In the genomic region with DNA sequence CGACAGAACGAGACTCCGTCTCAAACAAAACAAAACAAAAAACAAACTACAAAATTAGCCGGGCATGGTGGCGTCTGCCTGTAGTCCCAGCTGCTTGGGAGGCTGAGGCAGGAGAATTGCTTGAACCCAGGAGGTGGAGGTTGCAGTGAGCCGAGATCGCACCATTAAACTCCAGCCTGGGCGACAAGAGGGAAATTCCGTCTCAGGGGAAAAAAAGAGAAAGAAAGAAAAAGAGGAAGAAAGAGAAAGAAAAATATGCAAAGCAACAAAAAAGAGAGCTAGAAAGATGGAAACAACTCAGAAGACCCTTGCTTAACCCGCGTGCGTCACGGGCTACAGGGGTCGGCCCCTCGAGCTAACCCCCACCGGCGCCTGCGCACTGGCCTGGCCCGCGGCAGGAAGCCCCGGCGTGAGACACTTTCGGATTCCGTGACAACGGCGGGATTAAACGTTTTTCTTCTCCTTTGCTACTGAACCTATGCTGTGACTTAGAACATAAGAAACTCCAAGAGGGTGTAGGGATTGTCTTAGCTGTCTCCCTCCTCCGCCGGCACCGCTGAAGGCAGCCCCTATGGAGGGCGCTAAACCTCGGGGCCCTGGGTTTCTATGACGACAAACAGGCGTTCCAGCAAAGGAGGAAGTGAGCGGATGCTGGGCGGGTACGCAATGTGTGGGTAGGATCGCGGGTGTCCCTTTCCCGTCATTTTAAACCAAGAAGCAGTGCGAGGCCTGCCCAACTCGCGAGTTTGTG, we compare ENCODE assay signal across 8 cellular contexts. TPM values are rescaled to one million over a fixed set of nuclear protein-coding genes. Genes with fewer than 3 reads are reported as not detected.
DNase-seq lines count a peak whose midpoint lies in the region; ATAC-seq and TF ChIP-seq lines count a peak whose summit lies in the region.

A gene with protein sequence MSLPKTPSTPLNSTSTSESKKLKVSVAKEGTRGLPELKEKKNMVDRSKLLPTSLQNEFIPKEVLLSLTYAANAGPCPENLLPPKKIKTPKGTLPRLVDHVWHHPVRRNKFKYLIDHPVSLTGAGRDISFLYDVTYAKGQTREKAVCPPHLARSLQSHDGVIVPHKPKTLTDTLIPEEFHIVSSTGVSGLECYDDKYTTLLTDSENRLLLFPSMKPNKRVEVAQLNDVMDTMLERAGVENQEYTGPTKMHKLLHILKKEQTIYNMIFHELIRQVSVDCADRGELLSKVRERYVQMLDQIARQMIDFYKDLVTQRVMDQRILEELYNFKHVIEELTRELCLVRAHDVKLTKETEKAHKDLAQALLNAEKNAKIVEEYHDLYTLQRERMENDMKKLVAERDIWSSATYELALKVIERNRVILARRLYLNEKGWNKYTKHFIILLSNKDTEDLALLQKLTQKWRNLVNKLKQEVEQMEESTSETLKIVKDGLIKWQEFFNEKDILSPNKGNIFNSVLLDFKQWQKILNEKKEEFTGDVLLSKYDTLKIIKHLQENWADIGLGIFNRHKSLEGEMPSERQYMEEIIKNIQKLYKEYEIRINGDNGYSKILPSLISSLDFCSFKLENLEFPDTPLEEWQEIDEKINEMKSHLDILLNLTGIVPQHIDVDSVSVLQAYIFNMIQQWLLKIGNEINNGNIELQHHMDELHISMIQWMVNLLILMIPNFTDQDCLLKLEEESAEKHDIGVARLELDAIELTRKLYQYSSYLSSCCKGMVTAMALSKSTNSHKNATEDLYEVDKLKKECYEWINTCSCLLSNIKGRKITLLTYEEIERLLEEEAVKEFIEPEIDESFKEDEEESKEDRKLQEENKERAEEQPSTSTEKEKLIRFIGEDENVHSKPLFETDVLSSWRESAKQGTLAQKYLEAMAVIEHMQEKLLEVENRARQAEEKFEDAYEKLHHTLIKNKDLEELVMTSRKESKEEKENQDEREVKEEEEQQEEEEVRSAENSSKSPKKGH (plus strand): TSS at position 630 of the 751 bp plus-strand sequence. CDS start 539 bp downstream, outside the sequence.

- CTCF ChIA-PET in RWPE1 (lab: Yijun Ruan, JAX), result interaction anchor here (0.6 kb wide), 2 partner anchors 114 to 1386 kb away, joined by 3 to 4 read pairs; no protein-coding TSS in a partner anchor

- no peaks in the 10 kb centered on the region for H3K36me3 Mint-ChIP-seq in nephron progenitor cell (ENCODE audit: low read depth)

- POLR2A ChIA-PET in RWPE1 (lab: Yijun Ruan, JAX; ENCODE audit: low non-redundant PET), result interaction anchor here (0.5 kb wide), 1 partner anchor 16 kb away, joined by 12 read pairs; no protein-coding TSS in a partner anchor

- peaks cover 14% of the 10 kb centered on the region for H3K4me1 Mint-ChIP-seq in nephron progenitor cell
- H3K4me1 Mint-ChIP-seq in stimulated activated naive CD8-positive, alpha-beta T cell treated with anti-CD3 and anti-CD28 coated beads, Interleukin-15, amount 100 ng/mL, for 72 hours, result no peaks in the 10 kb centered on the region

- peak within 1 kb of the TSS; percentile 95 for H3K4me3 Mint-ChIP-seq in nephron progenitor cell
- peak within 1 kb of the TSS; percentile 83 to 90 for H3K4me3 Mint-ChIP-seq in stimulated activated naive CD8-positive, alpha-beta T cell treated with anti-CD3 and anti-CD28 coated beads, Interleukin-15, amount 100 ng/mL, for 72 hours

- peak; percentile 96 for ATAC-seq in stimulated activated naive CD8-positive, alpha-beta T cell treated with anti-CD3 and anti-CD28 coated beads, Interleukin-15, amount 100 ng/mL, for 72 hours

- no peak for TF ChIP-seq CTCF in RWPE1 (conservative IDR thresholded peaks at IDR 0.05; ENCODE audit: low read depth)
- TF ChIP-seq CTCF in nephron progenitor cell (IDR thresholded peaks at IDR 0.05), result no peak

- peak; percentile 83 for DNase-seq in EL
- peak; percentile 89 for DNase-seq in GOT3 (lab: John Stamatoyannopoulos, UW)
- peak; percentile 88 for DNase-seq in LHCN-M2 (ENCODE audit: low read depth)
- peak; percentile 68 for DNase-seq in RWPE1 (ENCODE audit: low spot score)
- DNase-seq in activated T-helper 9 cell treated with anti-CD3 and anti-CD28 coated beads, Interleukin-2, amount 50 U/mL, for 16 hours (ENCODE audit: low read depth), result peak; percentile 75
- peak; percentile 68 for DNase-seq in fibroblast of the conjunctiva (ENCODE audit: low read depth)
- DNase-seq in nephron progenitor cell, result peak; percentile 80
- peak; percentile 81 to 91 for DNase-seq in stimulated activated naive CD8-positive, alpha-beta T cell treated with anti-CD3 and anti-CD28 coated beads, Interleukin-15, amount 100 ng/mL, for 72 hours

- peak within 1 kb of the TSS; percentile 88 for H3K27ac ChIP-seq in RWPE1

- H3K27ac Mint-ChIP-seq in nephron progenitor cell, result peak within 1 kb of the TSS; percentile 100
- peak within 1 kb of the TSS; percentile 99 to 100 for H3K27ac Mint-ChIP-seq in stimulated activated naive CD8-positive, alpha-beta T cell treated with anti-CD3 and anti-CD28 coated beads, Interleukin-15, amount 100 ng/mL, for 72 hours

- peaks cover 3% of the 10 kb centered on the region for H3K27me3 Mint-ChIP-seq in nephron progenitor cell (ENCODE audit: low read depth, poor library complexity)
- no peaks in the 10 kb centered on the region for H3K27me3 Mint-ChIP-seq in stimulated activated naive CD8-positive, alpha-beta T cell treated with anti-CD3 and anti-CD28 coated beads, Interleukin-15, amount 100 ng/mL, for 72 hours

- H3K9me3 Mint-ChIP-seq in nephron progenitor cell, result no peaks in the 10 kb centered on the region
- H3K9me3 Mint-ChIP-seq in stimulated activated naive CD8-positive, alpha-beta T cell treated with anti-CD3 and anti-CD28 coated beads, Interleukin-15, amount 100 ng/mL, for 72 hours, result no peaks in the 10 kb centered on the region

RNA-seq across cellular contexts. Expression of the gene that starts here (rescaled TPM):
- 1.4 TPM in 1 of 2 replicates, not detected in the other for total RNA-seq in LHCN-M2 (2014; rRNA removed)
- 0.19 TPM for polyA plus RNA-seq in LHCN-M2 (2012)

Comparison
In these comparisons a context has a peak if more than half of its experiments do, and no peak if none do; other contexts are left out.
1. Peak in every context shown above with its lines: DNase-seq, ATAC-seq and H3K27ac ChIP-seq.